Comparison of ENCODE assay signal across 18 cellular contexts in genomic region chr14:84228702-84229101, GRCh38.
DNase-seq lines count a peak whose midpoint lies in the region; ATAC-seq and TF ChIP-seq lines count a peak whose summit lies in the region.
"Had no signal": no experiment of that assay in that cellular context is flagged by ENCODE, and none has a peak within 500 bp of the region (broad histone marks: within the 10 kb centered on the region; RNA-seq: fewer than 3 reads in every experiment).

No MANE protein-coding gene starts in this region.

- H4K20me1 ChIP-seq in IMR-90 (ENCODE audit: insufficient read depth, low read length) = no peaks in the 10 kb centered on the region

- no peak overlapping the region for H3K56ac ChIP-seq in IMR-90 (ENCODE audit: extremely low read depth, insufficient read depth, low read length)

- H3K9ac ChIP-seq in IMR-90 (ENCODE audit: low read depth, low read length) = no peak overlapping the region

- no peak for TF ChIP-seq CTCF in IMR-90 (conservative IDR thresholded peaks at IDR 0.05; ENCODE audit: low read depth, low read length)
- TF ChIP-seq CTCF in astrocyte of the spinal cord (IDR thresholded peaks at IDR 0.05; ENCODE audit: low read depth, low read length) = no peak
- TF ChIP-seq CTCF in fibroblast of pulmonary artery (IDR thresholded peaks at IDR 0.05; ENCODE audit: low read length, missing control alignments) = no peak
- TF ChIP-seq CTCF in esophagus squamous epithelium (IDR thresholded peaks at IDR 0.05) = no peak
- TF ChIP-seq CTCF in RWPE1 (conservative IDR thresholded peaks at IDR 0.05; ENCODE audit: low read depth) = no peak

- H3K9me3 ChIP-seq in IMR-90 (ENCODE audit: control insufficient read depth, insufficient read depth, low read length) = no peaks in the 10 kb centered on the region
- H3K9me3 ChIP-seq in esophagus squamous epithelium = no peaks in the 10 kb centered on the region
- H3K9me3 ChIP-seq: A549, MG63, SJCRH30 had no signal

- intact Hi-C loops in IMR-90 (cut with micrococcal nuclease) (no loop called here), esophagus squamous epithelium (cut with DNase I) (no loop called here)

- no peak overlapping the region for H4K8ac ChIP-seq in IMR-90 (ENCODE audit: low read depth in 2 of 2, low read length in 2 of 2)

- CTCF ChIA-PET in IMR-90 (lab: Yijun Ruan, JAX) = no interaction called here
- CTCF ChIA-PET in RWPE1 (lab: Yijun Ruan, JAX) = no interaction called here

- H3K27ac ChIP-seq in IMR-90 (ENCODE audit: insufficient read depth, low read length) = no peak overlapping the region
- H3K27ac ChIP-seq in esophagus squamous epithelium = no peak overlapping the region
- no peak overlapping the region for H3K27ac ChIP-seq in RWPE1
- H3K27ac ChIP-seq: A549, SJCRH30 had no signal

- no peak overlapping the region for H4K5ac ChIP-seq in IMR-90 (ENCODE audit: low read depth, low read length)

- H3K4me3 ChIP-seq in IMR-90 (ENCODE audit: insufficient read depth, low read depth, low read length) (no peak overlapping the region), astrocyte of the spinal cord (ENCODE audit: low read depth, low read length) (no peak overlapping the region), fibroblast of pulmonary artery (replicated peaks; ENCODE audit: low read depth, low read length) (no peak overlapping the region), esophagus squamous epithelium (no peak overlapping the region)
- H3K4me3 ChIP-seq: A549, MG63, SJCRH30 had no signal

- POLR2A ChIA-PET in IMR-90 (lab: Charles Lee; ENCODE audit: unreplicated experiment) (no interaction called here), RWPE1 (lab: Yijun Ruan, JAX; ENCODE audit: low non-redundant PET) (no interaction called here)

- TF ChIP-seq POLR2A in IMR-90 (IDR thresholded peaks at IDR 0.05; ENCODE audit: low read depth, low read length) (no peak), esophagus squamous epithelium (IDR thresholded peaks at IDR 0.05) (no peak)

- H3K36me3 ChIP-seq in IMR-90 (ENCODE audit: control insufficient read depth, insufficient read depth, low read length) (no peaks in the 10 kb centered on the region), esophagus squamous epithelium (no peaks in the 10 kb centered on the region)
- H3K36me3 ChIP-seq: MG63, SJCRH30 had no signal

- H4K91ac ChIP-seq in IMR-90 (ENCODE audit: insufficient read depth, low read depth, low read length) = no peak overlapping the region

- H3K14ac ChIP-seq in IMR-90 (replicated peaks; ENCODE audit: low read depth, low read length) = no peak overlapping the region

- no peaks in the 10 kb centered on the region for H3K9me1 ChIP-seq in IMR-90 (ENCODE audit: insufficient read depth, low read length)

- no peak overlapping the region for H2BK20ac ChIP-seq in IMR-90 (ENCODE audit: low read depth, low read length)

- dilution Hi-C loops in IMR-90 (cut with HindIII; ENCODE audit: low sequenced_read_pairs, unreplicated experiment) = no loop called here

- H3K23ac ChIP-seq in IMR-90 (ENCODE audit: low read depth, low read length) = no peak overlapping the region

- no peak for ATAC-seq in IMR-90 (ENCODE audit: low read depth)
- ATAC-seq: A549, Panc1, T-cell had no signal

- no peak overlapping the region for H2AFZ ChIP-seq in IMR-90 (replicated peaks; ENCODE audit: low read length, poor library complexity)

- no peaks in the 10 kb centered on the region for H3K79me1 ChIP-seq in IMR-90 (ENCODE audit: low read depth in 1 of 2, low read length in 2 of 2)

- no peak overlapping the region for H3K4ac ChIP-seq in IMR-90 (ENCODE audit: low read depth, low read length)

- H3K27me3 ChIP-seq in IMR-90 (ENCODE audit: control insufficient read depth, insufficient read depth, low read length) (no peaks in the 10 kb centered on the region), esophagus squamous epithelium (no peaks in the 10 kb centered on the region)
- H3K27me3 ChIP-seq: MG63, SJCRH30 had no signal

- H3K4me1 ChIP-seq in IMR-90 (ENCODE audit: control insufficient read depth, insufficient read depth, low read length) = no peaks in the 10 kb centered on the region
- H3K4me1 ChIP-seq in esophagus squamous epithelium = no peaks in the 10 kb centered on the region
- H3K4me1 ChIP-seq: A549, SJCRH30 had no signal

- in situ Hi-C loops in IMR-90 (cut with MboI; ENCODE audit: low sequenced_read_pairs) = no loop called here
- in situ Hi-C loops in astrocyte of the spinal cord (cut with HindIII; ENCODE audit: low sequenced_read_pairs) = no loop called here
- in situ Hi-C loops in G401 (cut with HindIII; ENCODE audit: low sequenced_read_pairs) = no loop called here

- H3K4me2 ChIP-seq in IMR-90 (ENCODE audit: low read depth, low read length) = no peak overlapping the region
- H3K4me2 ChIP-seq: A549 had no signal

- H2BK15ac ChIP-seq in IMR-90 (ENCODE audit: low read depth, low read length) = no peak overlapping the region

- H3K18ac ChIP-seq in IMR-90 (ENCODE audit: low read depth, low read length) = no peak overlapping the region

- no peak for TF ChIP-seq RAD21 in IMR-90 (IDR thresholded peaks at IDR 0.05; ENCODE audit: low read length)

- no peak overlapping the region for H2BK5ac ChIP-seq in IMR-90 (ENCODE audit: low read depth, low read length, poor library complexity, severe bottlenecking)

- no TSS peak for BruUV-seq in IMR-90 (replicated peaks; lab: Mats Ljungman, UMichigan)

- WGBS in IMR-90 (ENCODE audit: extremely low coverage in 2 of 2, insufficient read length in 1 of 2), 2 experiments = no CpG with 5 or more reads among the region's 3 CpGs
- 46 to 61% methylated on average over 3 of the region's 3 CpGs for WGBS in esophagus squamous epithelium, 2 donors

- H2BK120ac ChIP-seq in IMR-90 (ENCODE audit: low read depth, low read length) = no peak overlapping the region

- no peak overlapping the region for H2AK5ac ChIP-seq in IMR-90 (ENCODE audit: low read depth, low read length)

- DNase-seq in IMR-90 (peak; percentile 2), astrocyte of the spinal cord (ENCODE audit: low read depth, low spot score) (peak; percentile 26), fibroblast of pulmonary artery (ENCODE audit: low read depth) (peak; percentile 47), stromal cell of bone marrow (ENCODE audit: low read depth) (peak; percentile 5), esophagus squamous epithelium (lab: John Stamatoyannopoulos, UW) (no peak), G401 (ENCODE audit: low spot score) (no peak), RWPE1 (ENCODE audit: low spot score) (no peak)
- DNase-seq: DMS79, Karpas-422, MG63, NCI-H1417 treated with DMSO at 0.1 percent for 48 hours, NCI-H187, NCI-H2227 treated with DMSO at 0.1 percent for 48 hours, NCI-H510A, SJCRH30, T-cell had no signal

- no peak overlapping the region for H2AK9ac ChIP-seq in IMR-90 (replicated peaks; ENCODE audit: low read depth, low read length, poor library complexity)

TF ChIP-seq in IMR-90, 13 proteins besides CTCF, POLR2A, EP300 and RAD21:
- TF ChIP-seq USF2 (IDR thresholded peaks at IDR 0.05; ENCODE audit: low read depth, low read length) (no peak), MAFK (IDR thresholded peaks at IDR 0.05; ENCODE audit: low read depth, low read length) (no peak), CHD1 (IDR thresholded peaks at IDR 0.05; ENCODE audit: low read depth, low read length) (no peak), SMC3 (IDR thresholded peaks at IDR 0.05; ENCODE audit: low read depth, low read length) (no peak), BHLHE40 (IDR thresholded peaks at IDR 0.05; ENCODE audit: low read depth, low read length) (no peak), RFX5 (IDR thresholded peaks at IDR 0.05; ENCODE audit: low read depth, low read length) (no peak), RCOR1 (IDR thresholded peaks at IDR 0.05; ENCODE audit: insufficient replicate concordance, low read length) (no peak), ELK1 (IDR thresholded peaks at IDR 0.05; ENCODE audit: borderline replicate concordance, low read depth, low read length) (no peak), MAZ (IDR thresholded peaks at IDR 0.05; ENCODE audit: borderline replicate concordance, low read depth, low read length) (no peak), MXI1 (IDR thresholded peaks at IDR 0.05; ENCODE audit: borderline replicate concordance, low read depth, low read length) (no peak), NFE2L2 (IDR thresholded peaks at IDR 0.05; ENCODE audit: low read depth, low read length) (no peak), FOS (IDR thresholded peaks at IDR 0.05; ENCODE audit: low read depth, low read length) (no peak), CEBPB (IDR thresholded peaks at IDR 0.05; ENCODE audit: low read depth, low read length) (no peak)

Comparison
In these comparisons a context has a peak if more than half of its experiments do, and no peak if none do; other contexts are left out.
1. DNase-seq: peak in IMR-90 (single experiment), astrocyte of the spinal cord (single experiment), fibroblast of pulmonary artery (single experiment) and stromal cell of bone marrow (single experiment); none in esophagus squamous epithelium (single experiment), G401 (single experiment) and RWPE1 (single experiment).